ENCODE assay signal across 29 cellular contexts in genomic region chr3:197149528-197149927, GRCh38.
DNase-seq lines count a peak whose midpoint lies in the region; TF ChIP-seq lines count a peak whose summit lies in the region.
"Had no signal": no experiment of that assay in that cellular context is flagged by ENCODE, and none has a peak within 500 bp of the region (broad histone marks: within the 10 kb centered on the region; RNA-seq: fewer than 3 reads in every experiment).

No MANE protein-coding gene starts in this region.

- 0 out of 2 replicates have a peak, but pooled peaks cover 3% of the 10 kb centered on the region for H4K20me1 ChIP-seq in SU-DHL-6 (ENCODE audit: low read depth, low read length)

- H2AFZ ChIP-seq in SU-DHL-6 (ENCODE audit: low read depth, low read length, severe bottlenecking), result no peak overlapping the region
- H2AFZ ChIP-seq: GM23338 had no signal

- intact Hi-C loops in sigmoid colon (cut with DNase I), result no loop called here

- H3K36me3 ChIP-seq in SU-DHL-6 (ENCODE audit: low read length) (peaks cover 50% of the 10 kb centered on the region), sigmoid colon (no peaks in the 10 kb centered on the region)
- H3K36me3 ChIP-seq: heart left ventricle, pancreas, right atrium auricular region, suprapubic skin had no signal

- no peak for TF ChIP-seq POLR2A in sigmoid colon (IDR thresholded peaks at IDR 0.05)

- H3K9me3 Mint-ChIP-seq in nephron progenitor cell, result peaks cover 41% of the 10 kb centered on the region

- TF ChIP-seq EP300 in sigmoid colon (IDR thresholded peaks at IDR 0.05), result no peak

- peaks cover 96% of the 10 kb centered on the region for H3K79me2 ChIP-seq in SU-DHL-6 (ENCODE audit: insufficient read depth, low read length)

- peaks cover 4% of the 10 kb centered on the region for H3K4me1 Mint-ChIP-seq in nephron progenitor cell

- peaks cover 71% of the 10 kb centered on the region for H3K36me3 Mint-ChIP-seq in nephron progenitor cell (ENCODE audit: low read depth)

- TF ChIP-seq CTCF in SU-DHL-6 (IDR thresholded peaks at IDR 0.05; ENCODE audit: insufficient read depth, low read length, poor library complexity, severe bottlenecking) (no peak), nephron progenitor cell (IDR thresholded peaks at IDR 0.05) (no peak), sigmoid colon (IDR thresholded peaks at IDR 0.05) (no peak)

- H3F3A ChIP-seq in SU-DHL-6 (ENCODE audit: insufficient read depth), result peaks cover 20% of the 10 kb centered on the region; the same call in 1 of the 2 replicates

- peak overlapping the region; percentile 30 for H3K27ac Mint-ChIP-seq in nephron progenitor cell
- H3K27ac Mint-ChIP-seq: activated CD8-positive, alpha-beta T cell treated with anti-CD3 and anti-CD28 coated beads for 36 hours; activated naive CD8-positive, alpha-beta T cell; activated T-helper 2 cell treated with anti-CD3 and anti-CD28 coated beads, Interferon-gamma antibody, Interleukin-2, Interleukin-4, amounts not matched to agents 10 μg/mL and 5 μg/mL and 100 μg/mL, durations not matched to agents 14 hours and 24 hours and 36 hours; effector memory CD8-positive, alpha-beta T cell; GM23338; nephron; stimulated activated memory B cell treated with anti-CD40 and anti-IgM and Interleukin-4, amounts not matched to agents 10 μg/mL and 1 μg/mL and 100 μg/mL, for 72 hours; T-cell had no signal

- H3K4me3 ChIP-seq in SU-DHL-6 (ENCODE audit: insufficient read depth, low read length, poor library complexity, severe bottlenecking), result no peak overlapping the region
- no peak overlapping the region for H3K4me3 ChIP-seq in sigmoid colon
- H3K4me3 ChIP-seq: GM23338, heart left ventricle, lung, pancreas, right atrium auricular region, suprapubic skin had no signal

- no peaks in the 10 kb centered on the region for H3K9me2 ChIP-seq in SU-DHL-6 (replicated peaks; ENCODE audit: insufficient read depth, low read length)

- no peak overlapping the region for H3K9ac ChIP-seq in SU-DHL-6 (ENCODE audit: low read length)

- no peaks in the 10 kb centered on the region for H3K4me1 ChIP-seq in sigmoid colon
- H3K4me1 ChIP-seq: pancreas, suprapubic skin had no signal

- DNase-seq in GF-D8 (lab: John Stamatoyannopoulos, UW) (peak; percentile 74), MV-4-11 (lab: John Stamatoyannopoulos, UW) (peak; percentile 81), nephron progenitor cell (no peak), T-helper 2 cell (no peak), NCI-H2107 treated with DMSO at 0.1 percent for 48 hours (lab: John Stamatoyannopoulos, UW; ENCODE audit: unreplicated experiment) (no peak), sigmoid colon (no peak), NCI-H446 treated with DMSO at 0.1 percent for 48 hours (lab: John Stamatoyannopoulos, UW) (no peak)
- DNase-seq: activated CD4-positive, alpha-beta T cell treated with anti-CD3 and anti-CD28 coated beads for 1 hour; activated CD8-positive, alpha-beta T cell treated with anti-CD3 and anti-CD28 coated beads for 36 hours; aorta; C1 segment of cervical spinal cord; effector memory CD8-positive, alpha-beta T cell; heart left ventricle; NCI-H1417; NCI-H2081 treated with DMSO at 0.1 percent for 48 hours; pancreas; PC-3; stimulated activated CD4-positive, alpha-beta T cell treated with anti-CD3 and anti-CD28 coated beads, Interleukin-12 subunit alpha, Interleukin-12 subunit beta, amount 100 ng/mL, for 4 hours; stimulated activated CD4-positive, alpha-beta T cell treated with anti-CD3 and anti-CD28 coated beads, Interleukin-4, amount 100 ng/mL, for 24 hours; T-cell had no signal

- H3K4me3 Mint-ChIP-seq in nephron progenitor cell, result no peak overlapping the region
- H3K4me3 Mint-ChIP-seq: activated CD8-positive, alpha-beta T cell treated with anti-CD3 and anti-CD28 coated beads for 36 hours; activated naive CD8-positive, alpha-beta T cell; effector memory CD8-positive, alpha-beta T cell; GM23338; nephron; stimulated activated memory B cell treated with anti-CD40 and anti-IgM and Interleukin-4, amounts not matched to agents 10 μg/mL and 1 μg/mL and 100 μg/mL, for 72 hours; T-cell had no signal

- H3K27ac ChIP-seq in SU-DHL-6 (ENCODE audit: low read depth, low read length) (peak overlapping the region; percentile 33; the same call in 1 of the 2 replicates), sigmoid colon (no peak overlapping the region)
- H3K27ac ChIP-seq: pancreas, right atrium auricular region, suprapubic skin had no signal

- H3K9me3 ChIP-seq in SU-DHL-6 (ENCODE audit: insufficient read depth, low read length), result no peaks in the 10 kb centered on the region
- no peaks in the 10 kb centered on the region for H3K9me3 ChIP-seq in sigmoid colon
- H3K9me3 ChIP-seq: pancreas, suprapubic skin had no signal

- H3K27me3 Mint-ChIP-seq in nephron progenitor cell (ENCODE audit: low read depth, poor library complexity), result peaks cover 3% of the 10 kb centered on the region
- H3K27me3 Mint-ChIP-seq: activated CD8-positive, alpha-beta T cell treated with anti-CD3 and anti-CD28 coated beads for 36 hours; activated naive CD8-positive, alpha-beta T cell; effector memory CD8-positive, alpha-beta T cell; stimulated activated memory B cell treated with anti-CD40 and anti-IgM and Interleukin-4, amounts not matched to agents 10 μg/mL and 1 μg/mL and 100 μg/mL, for 72 hours; T-cell had no signal

- WGBS in sigmoid colon, 2 donors, result 85 to 96% methylated on average over 3 of the region's 3 CpGs

- no peaks in the 10 kb centered on the region for H3K27me3 ChIP-seq in SU-DHL-6 (ENCODE audit: low read length)
- no peaks in the 10 kb centered on the region for H3K27me3 ChIP-seq in sigmoid colon
- H3K27me3 ChIP-seq: heart left ventricle, pancreas, right atrium auricular region, suprapubic skin had no signal

- no peak overlapping the region for H3K4me2 ChIP-seq in SU-DHL-6 (ENCODE audit: low read depth, low read length, poor library complexity, severe bottlenecking)
- H3K4me2 ChIP-seq: GM23338 had no signal

Comparison
In these comparisons a context has a peak if more than half of its experiments do, and no peak if none do; other contexts are left out.
1. DNase-seq: peak in GF-D8 (single experiment) and MV-4-11 (single experiment); none in nephron progenitor cell (single experiment), T-helper 2 cell (0 of 5), NCI-H2107 treated with DMSO at 0.1 percent for 48 hours (single experiment), sigmoid colon (single experiment) and NCI-H446 treated with DMSO at 0.1 percent for 48 hours (single experiment).